ENCODE assay signal across 8 cellular contexts in the genomic region with DNA sequence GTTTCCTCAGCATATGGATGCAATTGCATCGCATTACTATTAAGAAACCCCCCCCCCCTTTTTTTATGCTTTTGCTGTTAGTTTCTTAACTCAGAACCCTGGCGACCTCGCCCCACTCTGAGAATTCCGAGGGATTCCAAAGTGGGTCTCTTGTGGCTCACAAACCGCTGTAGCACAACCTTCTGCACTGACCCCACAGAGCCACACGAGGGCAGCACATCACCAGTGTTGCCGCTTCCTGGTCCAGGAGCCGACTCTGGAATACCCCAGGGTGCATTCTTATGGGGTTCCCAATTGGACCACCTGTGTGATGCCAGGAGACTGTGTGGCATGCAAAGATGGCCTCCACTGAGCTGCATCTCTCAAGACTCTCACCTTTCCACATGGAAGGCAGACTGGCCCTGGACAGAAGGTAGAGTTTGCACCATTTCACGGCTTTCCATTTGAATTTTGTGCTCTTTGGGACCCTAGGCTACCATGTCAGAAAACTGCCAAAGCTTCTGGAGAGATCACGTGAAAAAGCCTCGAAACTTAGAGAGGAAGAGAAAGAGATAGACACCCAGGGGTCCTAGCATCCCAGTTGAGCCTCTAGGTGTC.
DNase-seq lines count a peak whose midpoint lies in the region; ATAC-seq and TF ChIP-seq lines count a peak whose summit lies in the region.

No MANE protein-coding gene starts in this region.

- no peaks in the 10 kb centered on the region for H3F3A ChIP-seq in GM23248 (ENCODE audit: insufficient read depth)

- peaks cover 40% of the 10 kb centered on the region for H3K27me3 Mint-ChIP-seq in progenitor cell of endocrine pancreas

- no peaks in the 10 kb centered on the region for H3K4me1 Mint-ChIP-seq in progenitor cell of endocrine pancreas (ENCODE audit: low read depth)

- no peaks in the 10 kb centered on the region; the same call in 1 of the 2 replicates for H3K27me3 ChIP-seq in GM23248 (replicated peaks; ENCODE audit: insufficient read depth)
- H3K27me3 ChIP-seq in Panc1 (ENCODE audit: control insufficient read depth, insufficient read depth, low read length): peaks cover 5% of the 10 kb centered on the region; the same call in 1 of the 2 replicates
- no peaks in the 10 kb centered on the region for H3K27me3 ChIP-seq in fibroblast of lung (ENCODE audit: control insufficient read depth, insufficient read depth, low read length)

- POLR2A ChIA-PET in Panc1 (lab: Charles Lee): no interaction called here

- no peaks in the 10 kb centered on the region for H3K79me2 ChIP-seq in GM23248 (ENCODE audit: insufficient read depth)
- no peaks in the 10 kb centered on the region for H3K79me2 ChIP-seq in fibroblast of lung (ENCODE audit: control insufficient read depth, insufficient read depth, low read length)

- H3K4me3 ChIP-seq in GM23248 (no peak overlapping the region), Panc1 (ENCODE audit: low read depth in 2 of 2, low read length in 2 of 2) (no peak overlapping the region), fibroblast of lung (replicated peaks in 1 of 4; ENCODE audit: control extremely low read depth in 1 of 4, insufficient read depth in 1 of 4, low read depth in 3 of 4, low read length in 4 of 4) (no peak overlapping the region)

- DNase-seq in COLO829 (ENCODE audit: low spot score): peak; percentile 40
- DNase-seq in GM23248: peak; percentile 48
- DNase-seq in Panc1 (ENCODE audit: low read depth, low spot score): no peak
- DNase-seq in fibroblast of lung (ENCODE audit: low read depth in 2 of 2): peak; percentile 1 to 5
- DNase-seq in progenitor cell of endocrine pancreas (ENCODE audit: low spot score, unreplicated experiment): peak; percentile 51
- DNase-seq in DMS79 treated with DMSO at 0.1 percent for 48 hours (lab: John Stamatoyannopoulos, UW): no peak

- H3K27ac Mint-ChIP-seq in progenitor cell of endocrine pancreas: no peak overlapping the region

- H3K9me3 Mint-ChIP-seq in progenitor cell of endocrine pancreas (ENCODE audit: low read depth): no peaks in the 10 kb centered on the region

- H3K4me1 ChIP-seq in GM23248 (ENCODE audit: insufficient read depth): no peaks in the 10 kb centered on the region
- H3K4me1 ChIP-seq in Panc1 (ENCODE audit: control insufficient read depth, insufficient read depth, low read length): no peaks in the 10 kb centered on the region
- H3K4me1 ChIP-seq in fibroblast of lung (ENCODE audit: control insufficient read depth, extremely low read depth, insufficient read depth, low read length): no peaks in the 10 kb centered on the region

- H3K36me3 ChIP-seq in GM23248 (ENCODE audit: low read depth): no peaks in the 10 kb centered on the region
- H3K36me3 ChIP-seq in Panc1 (ENCODE audit: control insufficient read depth, insufficient read depth, low read length): no peaks in the 10 kb centered on the region
- no peaks in the 10 kb centered on the region for H3K36me3 ChIP-seq in fibroblast of lung (ENCODE audit: control insufficient read depth, insufficient read depth, low read length)

- no peaks in the 10 kb centered on the region for H3K36me3 Mint-ChIP-seq in progenitor cell of endocrine pancreas (ENCODE audit: insufficient read depth)

- H3K27ac ChIP-seq in GM23248: no peak overlapping the region
- H3K27ac ChIP-seq in Panc1 (ENCODE audit: low read length): no peak overlapping the region
- H3K27ac ChIP-seq in fibroblast of lung (ENCODE audit: insufficient read depth, low read length): no peak overlapping the region

- CTCF ChIA-PET in Panc1 (lab: Charles Lee): interaction anchor here (1.2 kb wide), 1 partner anchor 25 kb away, joined by 4 read pairs; no protein-coding TSS in a partner anchor

- H4K20me1 ChIP-seq in GM23248 (ENCODE audit: insufficient read depth) (no peaks in the 10 kb centered on the region), fibroblast of lung (ENCODE audit: control insufficient read depth, extremely low read depth, insufficient read depth, low read length) (no peaks in the 10 kb centered on the region)

- BruUV-seq in Panc1 (replicated peaks; lab: Mats Ljungman, UMichigan): no TSS peak

- WGBS in GM23248 (ENCODE audit: low coverage in 1 of 2, low lambda C conversion rate in 2 of 2, missing lambda C conversion rate in 2 of 2), 2 experiments: 6 to 10% methylated on average over 11 of the region's 11 CpGs

- no peak overlapping the region for H3K9ac ChIP-seq in GM23248
- H3K9ac ChIP-seq in fibroblast of lung (ENCODE audit: insufficient read depth, low read length): no peak overlapping the region

- in situ Hi-C loops in GM23248 (cut with MboI): no loop called here
- in situ Hi-C loops in Panc1 (cut with HindIII; ENCODE audit: low pct_unique_long_range_greater_than_20kb, low sequenced_read_pairs): no loop called here

- TF ChIP-seq CTCF in Panc1 (IDR thresholded peaks at IDR 0.05): peak; percentile 72
- TF ChIP-seq CTCF in fibroblast of lung (conservative IDR thresholded peaks at IDR 0.05 in 1 of 2, IDR thresholded peaks at IDR 0.05 in 1 of 2; ENCODE audit: low read depth in 1 of 2, low read length in 2 of 2): peak; percentile 62 to 63
- peak; percentile 81 for TF ChIP-seq CTCF in progenitor cell of endocrine pancreas (IDR thresholded peaks at IDR 0.05; ENCODE audit: unreplicated experiment)

- intact Hi-C loops in Panc1 (cut with micrococcal nuclease; ENCODE audit: unreplicated experiment): no loop called here

- H2AFZ ChIP-seq in GM23248 (no peak overlapping the region), fibroblast of lung (ENCODE audit: low read length) (no peak overlapping the region)

- H3K4me2 ChIP-seq in GM23248 (ENCODE audit: unreplicated experiment): no peak overlapping the region
- no peak overlapping the region for H3K4me2 ChIP-seq in fibroblast of lung (ENCODE audit: extremely low read depth, insufficient read depth, low read length)

- no peaks in the 10 kb centered on the region for H3K9me2 ChIP-seq in GM23248 (ENCODE audit: insufficient read depth)

- no peak overlapping the region for H3K4me3 Mint-ChIP-seq in progenitor cell of endocrine pancreas (ENCODE audit: low read depth)

- ATAC-seq in Panc1 (peak; percentile 74; the same call in 1 of the 2 replicates), HG02885 (IDR thresholded peaks at IDR 0.05; ENCODE audit: poor library complexity, unreplicated experiment) (no peak), HG03196 (IDR thresholded peaks at IDR 0.05; ENCODE audit: unreplicated experiment) (no peak)

- H3K9me3 ChIP-seq in GM23248 (ENCODE audit: low read depth) (no peaks in the 10 kb centered on the region), Panc1 (ENCODE audit: control insufficient read depth, insufficient read depth, low read depth, low read length) (no peaks in the 10 kb centered on the region), fibroblast of lung (ENCODE audit: control insufficient read depth, insufficient read depth, low read depth, low read length) (no peaks in the 10 kb centered on the region)

Comparison
In these comparisons a context has a peak if more than half of its experiments do, and no peak if none do; other contexts are left out.
1. DNase-seq: peak in COLO829 (single experiment), GM23248 (single experiment), fibroblast of lung (2 of 2) and progenitor cell of endocrine pancreas (single experiment); none in Panc1 (single experiment) and DMS79 treated with DMSO at 0.1 percent for 48 hours (single experiment).
2. Peak in every context shown above with its lines, with median percentiles within 50 percentile points of each other: CTCF ChIP-seq.